ENCODE assay signal across 17 cellular contexts in genomic region chr13:48110930-48111721, GRCh38. TPM values are rescaled to one million over a fixed set of nuclear protein-coding genes. Genes with fewer than 3 reads are reported as not detected.
DNase-seq lines count a peak whose midpoint lies in the region; ATAC-seq and TF ChIP-seq lines count a peak whose summit lies in the region.
"Had no signal": no experiment of that assay in that cellular context is flagged by ENCODE, and none has a peak within 500 bp of the region (broad histone marks: within the 10 kb centered on the region; RNA-seq: fewer than 3 reads in every experiment).

No MANE protein-coding gene starts in this region.

- no peaks in the 10 kb centered on the region for H3K27me3 ChIP-seq in parathyroid adenoma (ENCODE audit: control insufficient read depth, insufficient read depth, low read length)
- no peaks in the 10 kb centered on the region for H3K27me3 ChIP-seq in vagina
- H3K27me3 ChIP-seq: hepatocyte had no signal

- no peak overlapping the region for H3K9ac ChIP-seq in parathyroid adenoma

- TF ChIP-seq POLR2A in vagina (IDR thresholded peaks at IDR 0.05) = no peak

- H3K4me1 ChIP-seq in parathyroid adenoma = no peaks in the 10 kb centered on the region
- peaks cover 5% of the 10 kb centered on the region for H3K4me1 ChIP-seq in vagina
- H3K4me1 ChIP-seq: A549 had no signal

- ATAC-seq in Right ventricle myocardium inferior (peak; percentile 93), left ventricle myocardium superior (peak; percentile 89), HG02610 (IDR thresholded peaks at IDR 0.05; ENCODE audit: unreplicated experiment) (no peak)
- ATAC-seq: A549; effector memory CD8-positive, alpha-beta T cell had no signal

- no peaks in the 10 kb centered on the region for H3K79me2 ChIP-seq in parathyroid adenoma
- H3K79me2 ChIP-seq: hepatocyte had no signal

- peak overlapping the region; percentile 36 for H3K27ac ChIP-seq in parathyroid adenoma
- peak overlapping the region; percentile 24 for H3K27ac ChIP-seq in vagina
- H3K27ac ChIP-seq: A549, hepatocyte had no signal

- H3K9me3 ChIP-seq in parathyroid adenoma (ENCODE audit: control insufficient read depth, low read length) (no peaks in the 10 kb centered on the region), vagina (no peaks in the 10 kb centered on the region)
- H3K9me3 ChIP-seq: A549 had no signal

- no peak for DNase-seq in Right ventricle myocardium inferior (ENCODE audit: missing footprints)
- DNase-seq in cardiac septum (ENCODE audit: low spot score) = no peak
- peak; percentile 55 for DNase-seq in left ventricle myocardium superior
- no peak for DNase-seq in vagina (ENCODE audit: extremely low spot score in 2 of 2)
- no peak for DNase-seq in stimulated activated CD4-positive, alpha-beta T cell treated with anti-CD3 and anti-CD28 coated beads, Interleukin-15, amount 100 ng/mL, for 24 hours
- DNase-seq in stimulated activated CD4-positive, alpha-beta T cell treated with anti-CD3 and anti-CD28 coated beads, Interleukin-4, amount 100 ng/mL, for 4 hours = no peak
- DNase-seq: activated CD8-positive, alpha-beta memory T cell treated with anti-CD3 and anti-CD28 coated beads, Interleukin-2, amount 50 U/mL, for 48 hours; DMS 273 treated with DMSO at 0.1 percent for 48 hours; effector memory CD8-positive, alpha-beta T cell; GOT3; NCI-H1092 treated with DMSO at 0.1 percent for 48 hours; NCI-H524 treated with DMSO at 0.1 percent for 48 hours; SIG-M5 had no signal

- H3K4me3 ChIP-seq in parathyroid adenoma (ENCODE audit: low read depth, low read length) = no peak overlapping the region
- H3K4me3 ChIP-seq in vagina = no peak overlapping the region
- H3K4me3 ChIP-seq: A549, hepatocyte had no signal

- H3K36me3 ChIP-seq in parathyroid adenoma (ENCODE audit: control insufficient read depth, insufficient read depth, low read length) = no peaks in the 10 kb centered on the region
- H3K36me3 ChIP-seq in vagina = no peaks in the 10 kb centered on the region

- no peak overlapping the region for H2AFZ ChIP-seq in parathyroid adenoma
- H2AFZ ChIP-seq: hepatocyte had no signal

- TF ChIP-seq CTCF in parathyroid adenoma (IDR thresholded peaks at IDR 0.05) (no peak), vagina (IDR thresholded peaks at IDR 0.05) (no peak)

- no peak overlapping the region for H3K4me2 ChIP-seq in parathyroid adenoma (ENCODE audit: low read length)
- H3K4me2 ChIP-seq: A549, hepatocyte had no signal

- intact Hi-C loops in Right ventricle myocardium inferior (cut with DNase I) (loop anchor here (2.0 kb wide), 1 partner anchor 14 kb away; no protein-coding TSS in a partner anchor), cardiac septum (cut with DNase I) (no loop called here), left ventricle myocardium superior (cut with micrococcal nuclease) (loop anchor here (10.0 kb wide), 1 partner anchor 124 kb away; the partner anchor contains the start of gene ITM2B), vagina (cut with DNase I) (no loop called here)

RNA-seq across cellular contexts. Expression of gene MED4, which starts 16.2 kb away (rescaled TPM):
- total RNA-seq in Right ventricle myocardium inferior (42.2 TPM), cardiac septum (39.6 TPM), left ventricle myocardium superior (43.4 TPM), vagina (47.1 TPM)

Comparison
In these comparisons a context has a peak if more than half of its experiments do, and no peak if none do; other contexts are left out.
1. intact Hi-C loops: an anchor here in Right ventricle myocardium inferior (2.0 kb wide) and left ventricle myocardium superior (10.0 kb wide); none called in cardiac septum and vagina.